In the genomic region with DNA sequence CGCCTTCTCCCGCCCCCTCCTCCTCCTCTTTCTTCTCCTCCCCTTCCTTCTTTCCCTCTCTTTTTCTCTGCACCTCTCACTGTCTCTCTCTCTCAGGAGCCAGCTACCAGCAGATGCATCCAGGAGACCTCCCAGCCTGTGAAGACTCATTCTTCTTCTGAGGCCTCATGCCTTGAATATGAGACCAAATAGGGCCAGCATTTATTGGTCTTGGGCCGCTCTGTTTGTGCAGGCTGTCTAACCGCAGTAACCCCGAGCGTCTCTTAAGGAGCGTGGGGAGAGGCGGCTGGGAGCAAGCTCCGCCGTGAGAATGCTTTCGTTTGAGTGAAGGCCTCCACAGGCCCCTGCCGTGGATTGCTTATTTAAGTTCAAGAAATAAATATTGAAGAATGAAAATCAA, we compare ENCODE assay signal across 16 cellular contexts.
DNase-seq lines count a peak whose midpoint lies in the region; ATAC-seq and TF ChIP-seq lines count a peak whose summit lies in the region.
"Had no signal": no experiment of that assay in that cellular context is flagged by ENCODE, and none has a peak within 500 bp of the region (broad histone marks: within the 10 kb centered on the region; RNA-seq: fewer than 3 reads in every experiment).

No MANE protein-coding gene starts in this region.

- H3K36me3 ChIP-seq in IMR-90 (ENCODE audit: control insufficient read depth, insufficient read depth, low read length) (no peaks in the 10 kb centered on the region), neural progenitor cell (no peaks in the 10 kb centered on the region), smooth muscle cell (ENCODE audit: low read depth) (no peaks in the 10 kb centered on the region)
- H3K36me3 ChIP-seq: BLaER1 treated with 17β-estradiol and CSF1 and Interleukin-3, amounts not matched to agents 10 nM and 100 nM; HAP-1 had no signal

- H3K4me1 Mint-ChIP-seq in neural progenitor cell (peaks cover 7% of the 10 kb centered on the region), WTC11 (peaks cover 24% of the 10 kb centered on the region)
- H3K4me1 Mint-ChIP-seq: CD4-positive, CD25-positive, alpha-beta regulatory T cell had no signal

- H3F3A ChIP-seq in neural progenitor cell (ENCODE audit: low read depth), result no peaks in the 10 kb centered on the region
- H3F3A ChIP-seq in smooth muscle cell (ENCODE audit: low read depth), result no peaks in the 10 kb centered on the region

- H4K91ac ChIP-seq in IMR-90 (ENCODE audit: insufficient read depth, low read depth, low read length), result no peak overlapping the region

- 0 out of 2 replicates have a peak overlapping the region, but pooled peaks have one; percentile 5 for H2BK20ac ChIP-seq in IMR-90 (ENCODE audit: low read depth, low read length)

- H3K56ac ChIP-seq in IMR-90 (ENCODE audit: extremely low read depth, insufficient read depth, low read length), result no peak overlapping the region

- H3K9me3 ChIP-seq in IMR-90 (ENCODE audit: control insufficient read depth, insufficient read depth, low read length) (no peaks in the 10 kb centered on the region), neural progenitor cell (ENCODE audit: low read depth) (no peaks in the 10 kb centered on the region), smooth muscle cell (replicated peaks; ENCODE audit: low read depth) (no peaks in the 10 kb centered on the region)
- H3K9me3 ChIP-seq: BLaER1 treated with 17β-estradiol and CSF1 and Interleukin-3, amounts not matched to agents 10 nM and 100 nM; HAP-1 had no signal

- CTCF ChIA-PET in IMR-90 (lab: Yijun Ruan, JAX) (no interaction called here), WTC11 (lab: Charles Lee) (interaction anchor here (0.6 kb wide), 1 partner anchor 27 kb away, joined by 3 read pairs; no protein-coding TSS in a partner anchor)

- BruUV-seq in IMR-90 (replicated peaks; lab: Mats Ljungman, UMichigan), result no TSS peak

- no peak for TF ChIP-seq RAD21 in IMR-90 (IDR thresholded peaks at IDR 0.05; ENCODE audit: low read length)

- H3K23ac ChIP-seq in IMR-90 (ENCODE audit: low read depth, low read length), result no peak overlapping the region

- no peaks in the 10 kb centered on the region for H3K27me3 ChIP-seq in IMR-90 (ENCODE audit: control insufficient read depth, insufficient read depth, low read length)
- H3K27me3 ChIP-seq in neural progenitor cell, result no peaks in the 10 kb centered on the region
- no peaks in the 10 kb centered on the region for H3K27me3 ChIP-seq in smooth muscle cell (ENCODE audit: low read depth)
- H3K27me3 ChIP-seq: BLaER1 treated with 17β-estradiol and CSF1 and Interleukin-3, amounts not matched to agents 10 nM and 100 nM had no signal

- H2AK5ac ChIP-seq in IMR-90 (ENCODE audit: low read depth, low read length), result no peak overlapping the region; the same call in 1 of the 2 replicates

- dilution Hi-C loops in IMR-90 (cut with HindIII; ENCODE audit: low sequenced_read_pairs, unreplicated experiment), result no loop called here

- no peak overlapping the region for H4K8ac ChIP-seq in IMR-90 (ENCODE audit: low read depth in 2 of 2, low read length in 2 of 2)

- H3K27ac Mint-ChIP-seq in neural progenitor cell (no peak overlapping the region), WTC11 (no peak overlapping the region)
- H3K27ac Mint-ChIP-seq: CD4-positive, CD25-positive, alpha-beta regulatory T cell; HFFc6 had no signal

- intact Hi-C loops in IMR-90 (cut with micrococcal nuclease), result no loop called here

- DNase-seq in IMR-90 (no peak), choroid plexus epithelial cell (ENCODE audit: low read depth) (peak; percentile 88), neural progenitor cell (ENCODE audit: low spot score) (no peak), smooth muscle cell (lab: John Stamatoyannopoulos, UW; ENCODE audit: unreplicated experiment) (no peak), NCI-H1417 treated with DMSO at 0.1 percent for 48 hours (lab: John Stamatoyannopoulos, UW) (no peak), GM03348 (ENCODE audit: low spot score) (no peak), UCSD-AML1 (lab: John Stamatoyannopoulos, UW; ENCODE audit: unreplicated experiment) (no peak), WTC11 (ENCODE audit: low spot score) (no peak)
- DNase-seq: ACHN; Calu3; CD4-positive, CD25-positive, alpha-beta regulatory T cell; DMS79; GOT3; HFFc6 had no signal

- no peak overlapping the region for H2AK9ac ChIP-seq in IMR-90 (replicated peaks; ENCODE audit: low read depth, low read length, poor library complexity)

- POLR2A ChIA-PET in IMR-90 (lab: Charles Lee; ENCODE audit: unreplicated experiment) (no interaction called here), WTC11 (lab: Charles Lee) (interaction anchor here (0.6 kb wide), 1 partner anchor 1129 kb away, joined by 3 read pairs; no protein-coding TSS in a partner anchor)

- H3K27ac ChIP-seq in IMR-90 (ENCODE audit: insufficient read depth, low read length) (no peak overlapping the region), neural progenitor cell (no peak overlapping the region), smooth muscle cell (ENCODE audit: low read depth) (no peak overlapping the region)
- H3K27ac ChIP-seq: BLaER1 treated with 17β-estradiol and CSF1 and Interleukin-3, amounts not matched to agents 10 nM and 100 nM had no signal

- H3K79me1 ChIP-seq in IMR-90 (ENCODE audit: low read depth in 1 of 2, low read length in 2 of 2), result no peaks in the 10 kb centered on the region

- no peaks in the 10 kb centered on the region for H4K20me1 ChIP-seq in IMR-90 (ENCODE audit: insufficient read depth, low read length)
- H4K20me1 ChIP-seq in neural progenitor cell (ENCODE audit: low read depth), result no peaks in the 10 kb centered on the region
- H4K20me1 ChIP-seq in smooth muscle cell (ENCODE audit: low read depth), result no peaks in the 10 kb centered on the region
- H4K20me1 ChIP-seq: BLaER1 treated with 17β-estradiol and CSF1 and Interleukin-3, amounts not matched to agents 10 nM and 100 nM had no signal

- no peaks in the 10 kb centered on the region for H3K79me2 ChIP-seq in neural progenitor cell (ENCODE audit: low read depth)
- H3K79me2 ChIP-seq in smooth muscle cell (ENCODE audit: low read depth), result no peaks in the 10 kb centered on the region

- in situ Hi-C loops in IMR-90 (cut with MboI; ENCODE audit: low sequenced_read_pairs), result no loop called here

- no peak overlapping the region; the same call in 1 of the 2 replicates for H2BK120ac ChIP-seq in IMR-90 (ENCODE audit: low read depth, low read length)

- peaks cover 11% of the 10 kb centered on the region for H3K4me1 ChIP-seq in IMR-90 (ENCODE audit: control insufficient read depth, insufficient read depth, low read length)
- no peaks in the 10 kb centered on the region for H3K4me1 ChIP-seq in neural progenitor cell
- H3K4me1 ChIP-seq in smooth muscle cell (ENCODE audit: low read depth), result no peaks in the 10 kb centered on the region
- H3K4me1 ChIP-seq: HAP-1 had no signal

- WGBS in IMR-90 (ENCODE audit: extremely low coverage in 2 of 2, insufficient read length in 1 of 2), 2 experiments, result 50 to 93% methylated on average over 2 to 8 of the region's 12 CpGs
- WGBS in smooth muscle cell (ENCODE audit: low lambda C conversion rate), result 95% methylated on average over 10 of the region's 12 CpGs

- TF ChIP-seq CTCF in IMR-90 (conservative IDR thresholded peaks at IDR 0.05; ENCODE audit: low read depth, low read length) (no peak), choroid plexus epithelial cell (conservative IDR thresholded peaks at IDR 0.05; ENCODE audit: low read depth, low read length) (no peak), neural progenitor cell (IDR thresholded peaks at IDR 0.05) (no peak), smooth muscle cell (IDR thresholded peaks at IDR 0.05; ENCODE audit: borderline replicate concordance, insufficient read depth, poor library complexity, severe bottlenecking) (no peak), WTC11 (IDR thresholded peaks at IDR 0.05) (no peak)

- no peak overlapping the region for H3K4me3 Mint-ChIP-seq in neural progenitor cell
- H3K4me3 Mint-ChIP-seq in WTC11, result no peak overlapping the region
- H3K4me3 Mint-ChIP-seq: CD4-positive, CD25-positive, alpha-beta regulatory T cell; HFFc6 had no signal

- no peak overlapping the region for H2BK15ac ChIP-seq in IMR-90 (ENCODE audit: low read depth, low read length)

- H3K36me3 Mint-ChIP-seq in neural progenitor cell (no peaks in the 10 kb centered on the region), WTC11 (no peaks in the 10 kb centered on the region)
- H3K36me3 Mint-ChIP-seq: CD4-positive, CD25-positive, alpha-beta regulatory T cell had no signal

- TF ChIP-seq POLR2A in IMR-90 (IDR thresholded peaks at IDR 0.05; ENCODE audit: low read depth, low read length), result no peak

- peaks cover 13% of the 10 kb centered on the region for H3K27me3 Mint-ChIP-seq in neural progenitor cell (ENCODE audit: insufficient read depth, low read depth)
- H3K27me3 Mint-ChIP-seq in WTC11 (ENCODE audit: low read depth), result no peaks in the 10 kb centered on the region; the same call in 1 of the 2 replicates

- H2BK5ac ChIP-seq in IMR-90 (ENCODE audit: low read depth, low read length, poor library complexity, severe bottlenecking), result no peak overlapping the region

- H3K4me2 ChIP-seq in IMR-90 (ENCODE audit: low read depth, low read length) (no peak overlapping the region), neural progenitor cell (no peak overlapping the region), smooth muscle cell (no peak overlapping the region)
- H3K4me2 ChIP-seq: BLaER1 treated with 17β-estradiol and CSF1 and Interleukin-3, amounts not matched to agents 10 nM and 100 nM had no signal

- no peak overlapping the region for H3K9ac ChIP-seq in IMR-90 (ENCODE audit: low read depth, low read length)
- H3K9ac ChIP-seq in neural progenitor cell, result no peak overlapping the region
- no peak overlapping the region for H3K9ac ChIP-seq in smooth muscle cell (ENCODE audit: low read depth)
- H3K9ac ChIP-seq: BLaER1 treated with 17β-estradiol and CSF1 and Interleukin-3, amounts not matched to agents 10 nM and 100 nM had no signal

- no peak overlapping the region for H3K14ac ChIP-seq in IMR-90 (replicated peaks; ENCODE audit: low read depth, low read length)

- no peak overlapping the region for H4K5ac ChIP-seq in IMR-90 (ENCODE audit: low read depth, low read length)

- H3K9me3 Mint-ChIP-seq in neural progenitor cell (no peaks in the 10 kb centered on the region), WTC11 (no peaks in the 10 kb centered on the region)
- H3K9me3 Mint-ChIP-seq: HFFc6 had no signal

- H3K4me3 ChIP-seq in IMR-90 (ENCODE audit: insufficient read depth, low read depth, low read length), result no peak overlapping the region
- H3K4me3 ChIP-seq in choroid plexus epithelial cell (ENCODE audit: low read depth, low read length), result no peak overlapping the region
- no peak overlapping the region for H3K4me3 ChIP-seq in neural progenitor cell
- H3K4me3 ChIP-seq in smooth muscle cell, result no peak overlapping the region
- H3K4me3 ChIP-seq: BLaER1 treated with 17β-estradiol and CSF1 and Interleukin-3, amounts not matched to agents 10 nM and 100 nM; HAP-1 had no signal

- H3K4ac ChIP-seq in IMR-90 (ENCODE audit: low read depth, low read length), result no peak overlapping the region

- peaks cover 19% of the 10 kb centered on the region for H3K9me1 ChIP-seq in IMR-90 (ENCODE audit: insufficient read depth, low read length)

- H2AFZ ChIP-seq in IMR-90 (replicated peaks; ENCODE audit: low read length, poor library complexity) (no peak overlapping the region), neural progenitor cell (replicated peaks) (peak overlapping the region; percentile 40), smooth muscle cell (ENCODE audit: low read depth) (peak overlapping the region; percentile 33)

- ATAC-seq in IMR-90 (ENCODE audit: low read depth) (no peak), WTC11 (no peak)

- no peak overlapping the region for H3K18ac ChIP-seq in IMR-90 (ENCODE audit: low read depth, low read length)
